19 cellular contexts compared by ENCODE assay signal in the genomic region with DNA sequence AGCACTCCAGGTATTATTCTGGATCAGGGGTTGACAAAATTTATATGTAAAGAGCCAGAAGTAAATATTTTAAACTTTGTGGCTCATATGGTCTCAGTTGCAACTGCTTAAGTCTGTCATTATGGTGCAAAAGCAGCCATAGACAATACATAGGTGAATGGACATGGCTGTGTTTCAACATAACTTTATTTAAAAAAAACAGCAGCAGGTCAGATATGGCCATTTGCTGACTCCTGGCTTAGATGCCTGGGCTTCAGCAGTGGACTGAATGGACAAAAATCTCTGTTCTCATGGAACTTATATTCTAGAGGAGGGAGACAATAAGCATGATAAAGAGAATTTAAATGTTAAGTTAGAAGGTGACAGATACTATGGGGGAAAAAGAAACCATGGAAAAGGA. TPM values are rescaled to one million over a fixed set of nuclear protein-coding genes. Genes with fewer than 3 reads are reported as not detected.
"Had no signal": no experiment of that assay in that cellular context is flagged by ENCODE, and none has a peak within 500 bp of the region (broad histone marks: within the 10 kb centered on the region; RNA-seq: fewer than 3 reads in every experiment).

No MANE protein-coding gene starts in this region.

- H3K9me3 ChIP-seq: ascending aorta, right atrium auricular region, testis had no signal

- H3K27me3 ChIP-seq: ascending aorta, right atrium auricular region, testis had no signal

- H3K4me1 ChIP-seq: ascending aorta, testis had no signal

- ATAC-seq: activated T-cell treated with anti-CD3 and anti-CD28 coated beads, Interleukin-2, amount 50 U/mL, for 72 hours; stimulated activated naive CD8-positive, alpha-beta T cell treated with anti-CD3 and anti-CD28 coated beads, Interleukin-15, amount 100 ng/mL, for 72 hours had no signal

- H3K36me3 ChIP-seq: ascending aorta, right atrium auricular region, WERI-Rb-1 had no signal

- DNase-seq: activated CD4-positive, alpha-beta T cell treated with anti-CD3 and anti-CD28 coated beads, Interleukin-2, amount 50 U/mL, for 4 hours; activated effector memory CD4-positive, alpha-beta T cell treated with anti-CD3 and anti-CD28 coated beads, Interleukin-2, amount 50 U/mL, for 16 hours; activated naive CD4-positive, alpha-beta T cell treated with anti-CD3 and anti-CD28 coated beads, Interleukin-2, amount 50 U/mL, for 16 hours; activated T-cell treated with anti-CD3 and anti-CD28 coated beads, Interleukin-2, amount 50 U/mL, for 72 hours; cortex of kidney; stimulated activated CD4-positive, alpha-beta T cell treated with anti-CD3 and anti-CD28 coated beads, Interleukin-15, amount 100 ng/mL, for 24 hours; stimulated activated CD4-positive, alpha-beta T cell treated with anti-CD3 and anti-CD28 coated beads, Interleukin-4, amount 100 ng/mL, for 1 hour; stimulated activated naive CD8-positive, alpha-beta T cell treated with anti-CD3 and anti-CD28 coated beads, Interleukin-15, amount 100 ng/mL, for 72 hours; SW 1271; T-helper 2 cell; testis; WERI-Rb-1 had no signal

- H3K4me3 ChIP-seq: ascending aorta, right atrium auricular region, testis had no signal

- H3K27ac ChIP-seq: ascending aorta, testis, WERI-Rb-1 had no signal

RNA-seq across cellular contexts. Expression of gene XCR1, which starts 20.0 kb away (rescaled TPM):
- total RNA-seq: activated CD8-positive, alpha-beta memory T cell treated with anti-CD3 and anti-CD28 coated beads for 36 hours; activated T-cell treated with anti-CD3 and anti-CD28 coated beads, Interleukin-2, amount 50 U/mL, for 72 hours; ascending aorta; lung microvascular endothelial cell; neural crest cell; progenitor cell of endocrine pancreas; right atrium auricular region; skeletal muscle tissue had no signal
